ENCODE assay signal across 20 cellular contexts in genomic region chr12:101422066-101422465, GRCh38. TPM values are rescaled to one million over a fixed set of nuclear protein-coding genes. Genes with fewer than 3 reads are reported as not detected.
"Had no signal": no experiment of that assay in that cellular context is flagged by ENCODE, and none has a peak within 500 bp of the region (broad histone marks: within the 10 kb centered on the region; RNA-seq: fewer than 3 reads in every experiment).

No MANE protein-coding gene starts in this region.

RNA-seq across cellular contexts. Expression of gene SPIC, which starts 53.1 kb away (rescaled TPM):
- total RNA-seq: activated naive CD4-positive, alpha-beta T cell treated with anti-CD3 and anti-CD28 coated beads for 36 hours; activated naive CD4-positive, alpha-beta T cell treated with anti-CD3 and anti-CD28 coated beads, Interleukin-2, amount 50 U/mL, for 72 hours; activated naive CD8-positive, alpha-beta T cell treated with anti-CD3 and anti-CD28 coated beads for 36 hours; activated naive CD8-positive, alpha-beta T cell treated with anti-CD3 and anti-CD28 coated beads, Interleukin-2, amount 10 ng/mL, durations not matched to agents 7 days and 5 days; activated T-cell treated with anti-CD3 and anti-CD28 coated beads, Interleukin-2, amount 50 U/mL, for 4 hours; activated T-cell treated with anti-CD3 and anti-CD28 coated beads, Interleukin-2, amount 50 U/mL, for 72 hours; activated T-helper 1 cell treated with anti-CD3 and anti-CD28 coated beads, Interleukin-12 subunit alpha, Interleukin-12 subunit beta, Interleukin-2, Interleukin-4 antibody, amounts not matched to agents 30 ng/mL and 10 ng/mL and 1 ng/mL, durations not matched to agents 14 hours and 24 hours and 36 hours; activated T-helper 17 cell treated with anti-CD3 and anti-CD28 coated beads, Interleukin-2, amount 50 U/mL, for 72 hours; activated T-helper 2 cell treated with anti-CD3 and anti-CD28 coated beads, Interferon-gamma antibody, Interleukin-2, Interleukin-4, amounts not matched to agents 10 μg/mL and 5 μg/mL and 100 μg/mL, durations not matched to agents 14 hours and 24 hours and 36 hours; ascending aorta; astrocyte; body of pancreas; breast epithelium; bronchial epithelial cell; cardiac muscle cell; cardiac septum; cerebellum; chondrocyte had no signal
- polyA plus RNA-seq: adrenal gland, aorta, cardiac muscle cell had no signal
